ENCODE assay signal across 12 cellular contexts in the genomic region with DNA sequence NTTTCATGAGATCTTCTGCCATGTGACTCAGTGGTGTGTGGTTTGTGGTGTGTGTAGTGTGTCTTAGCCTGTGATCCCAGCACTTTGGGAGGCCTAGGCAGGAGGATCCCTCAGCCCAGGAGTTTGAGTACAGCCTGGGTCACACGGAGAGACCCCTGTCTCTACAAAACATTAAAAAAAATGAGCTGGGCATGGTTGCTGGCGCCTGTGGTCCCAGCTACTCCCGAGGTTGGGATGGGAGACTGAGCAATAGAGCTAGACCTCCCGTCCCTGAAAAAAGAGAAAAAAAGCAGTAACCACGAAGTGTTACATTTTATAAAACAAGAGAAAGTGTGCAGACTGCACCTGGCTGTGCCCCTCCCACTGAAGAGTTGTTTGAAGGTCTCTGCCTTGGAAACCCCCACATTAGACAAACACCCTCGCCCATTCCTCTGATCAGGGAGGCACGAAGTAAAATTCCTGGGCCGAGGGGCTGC. TPM values are rescaled to one million over a fixed set of nuclear protein-coding genes. Genes with fewer than 3 reads are reported as not detected.
DNase-seq lines count a peak whose midpoint lies in the region; ATAC-seq and TF ChIP-seq lines count a peak whose summit lies in the region.
"Had no signal": no experiment of that assay in that cellular context is flagged by ENCODE, and none has a peak within 500 bp of the region (broad histone marks: within the 10 kb centered on the region; RNA-seq: fewer than 3 reads in every experiment).

No MANE protein-coding gene starts in this region.

- no peaks in the 10 kb centered on the region for H3K9me3 Mint-ChIP-seq in CD8-positive, alpha-beta T cell
- H3K9me3 Mint-ChIP-seq in activated naive CD4-positive, alpha-beta T cell treated with anti-CD3 and anti-CD28 coated beads, Interleukin-2, amount 50 U/mL, for 24 hours, result no peaks in the 10 kb centered on the region
- H3K9me3 Mint-ChIP-seq in naive thymus-derived CD4-positive, alpha-beta T cell, result peaks cover 0 to 7% (median 0%) of the 10 kb centered on the region in 11 donors

- no peaks in the 10 kb centered on the region for H3K36me3 ChIP-seq in CD8-positive, alpha-beta T cell (ENCODE audit: insufficient read depth, low read length)
- no peaks in the 10 kb centered on the region for H3K36me3 ChIP-seq in naive thymus-derived CD4-positive, alpha-beta T cell (ENCODE audit: control insufficient read depth in 2 of 3, insufficient read depth in 3 of 3, low read length in 3 of 3)
- no peaks in the 10 kb centered on the region for H3K36me3 ChIP-seq in A673 (ENCODE audit: insufficient read depth, low read length, poor library complexity, severe bottlenecking)
- H3K36me3 ChIP-seq: heart left ventricle had no signal

- DNase-seq in CD8-positive, alpha-beta T cell, result peak in 1 of 7 experiments; percentile 63
- peak; percentile 62 for DNase-seq in Jurkat, Clone E6-1 (ENCODE audit: low read depth, low spot score)
- DNase-seq in naive thymus-derived CD4-positive, alpha-beta T cell, result peak in 4 of 9 donors; percentile 27 to 40 (median 32)
- DNase-seq in LoVo (ENCODE audit: low spot score) (no peak), GDM1 (lab: John Stamatoyannopoulos, UW) (no peak), A673 (ENCODE audit: low spot score) (no peak)
- DNase-seq: activated CD8-positive, alpha-beta memory T cell treated with anti-CD3 and anti-CD28 coated beads, Interleukin-2, amount 50 U/mL, for 48 hours; NCI-H2029 had no signal

- peak overlapping the region; percentile 22 for H3K4me3 Mint-ChIP-seq in CD8-positive, alpha-beta T cell
- H3K4me3 Mint-ChIP-seq in activated naive CD4-positive, alpha-beta T cell treated with anti-CD3 and anti-CD28 coated beads, Interleukin-2, amount 50 U/mL, for 24 hours, result no peak overlapping the region
- H3K4me3 Mint-ChIP-seq in naive thymus-derived CD4-positive, alpha-beta T cell, result peak overlapping the region in 7 of 10 donors; percentile 29 to 48 (median 40)

- no peak overlapping the region for H3K4me3 ChIP-seq in CD8-positive, alpha-beta T cell (ENCODE audit: low read depth, low read length)
- no peak overlapping the region for H3K4me3 ChIP-seq in Jurkat, Clone E6-1 (ENCODE audit: low read length)
- H3K4me3 ChIP-seq in naive thymus-derived CD4-positive, alpha-beta T cell (ENCODE audit: low read length), result no peak overlapping the region
- H3K4me3 ChIP-seq in A673 (ENCODE audit: low read depth, low read length, poor library complexity, severe bottlenecking), result no peak overlapping the region
- H3K4me3 ChIP-seq: dorsolateral prefrontal cortex, heart left ventricle had no signal

- H3K27ac Mint-ChIP-seq in CD8-positive, alpha-beta T cell, result peak overlapping the region; percentile 88
- H3K27ac Mint-ChIP-seq in activated naive CD4-positive, alpha-beta T cell treated with anti-CD3 and anti-CD28 coated beads, Interleukin-2, amount 50 U/mL, for 24 hours, result peak overlapping the region; percentile 86
- H3K27ac Mint-ChIP-seq in naive thymus-derived CD4-positive, alpha-beta T cell, result peak overlapping the region in 8 of 9 donors; percentile 63 to 88 (median 82)

- peak overlapping the region; percentile 4 for H3K27ac ChIP-seq in CD8-positive, alpha-beta T cell (ENCODE audit: low read depth, low read length)
- peak overlapping the region; percentile 14 for H3K27ac ChIP-seq in naive thymus-derived CD4-positive, alpha-beta T cell (ENCODE audit: low read depth, low read length)
- no peak overlapping the region for H3K27ac ChIP-seq in A673 (ENCODE audit: low read depth, low read length, poor library complexity, severe bottlenecking)
- H3K27ac ChIP-seq: dorsolateral prefrontal cortex, heart left ventricle had no signal

- H3K4me1 ChIP-seq in CD8-positive, alpha-beta T cell (ENCODE audit: insufficient read depth, low read length), result peaks cover 26% of the 10 kb centered on the region
- peaks cover 7 to 25% of the 10 kb centered on the region in 2 donors for H3K4me1 ChIP-seq in naive thymus-derived CD4-positive, alpha-beta T cell (ENCODE audit: control insufficient read depth in 2 of 2, insufficient read depth in 2 of 2, low read length in 2 of 2)
- H3K4me1 ChIP-seq in A673 (ENCODE audit: insufficient read depth, low read length, poor library complexity, severe bottlenecking), result peaks cover 3% of the 10 kb centered on the region

- no TSS peak for BruUV-seq in A673 (replicated peaks; lab: Mats Ljungman, UMichigan)

- intact Hi-C loops in CD8-positive, alpha-beta T cell (cut with DNase I, micrococcal nuclease), result no loop called here
- intact Hi-C loops in naive thymus-derived CD4-positive, alpha-beta T cell (cut with micrococcal nuclease), result loop anchor here in 1 of 2 donors (5.0 kb wide), 1 partner anchor 142 kb away; a partner anchor contains a TSS
- intact Hi-C loops in A673 (cut with micrococcal nuclease; ENCODE audit: unreplicated experiment), result no loop called here

- no peaks in the 10 kb centered on the region for H3K36me3 Mint-ChIP-seq in CD8-positive, alpha-beta T cell
- no peaks in the 10 kb centered on the region for H3K36me3 Mint-ChIP-seq in activated naive CD4-positive, alpha-beta T cell treated with anti-CD3 and anti-CD28 coated beads, Interleukin-2, amount 50 U/mL, for 24 hours
- peaks cover 0 to 1% (median 0%) of the 10 kb centered on the region in 5 donors for H3K36me3 Mint-ChIP-seq in naive thymus-derived CD4-positive, alpha-beta T cell

- no peaks in the 10 kb centered on the region for H3K27me3 Mint-ChIP-seq in CD8-positive, alpha-beta T cell (ENCODE audit: low read depth)
- no peaks in the 10 kb centered on the region for H3K27me3 Mint-ChIP-seq in activated naive CD4-positive, alpha-beta T cell treated with anti-CD3 and anti-CD28 coated beads, Interleukin-2, amount 50 U/mL, for 24 hours
- H3K27me3 Mint-ChIP-seq in naive thymus-derived CD4-positive, alpha-beta T cell, result peaks cover 0 to 3% (median 0%) of the 10 kb centered on the region in 5 donors

- peak; percentile 81 for ATAC-seq in CD8-positive, alpha-beta T cell
- ATAC-seq in naive thymus-derived CD4-positive, alpha-beta T cell, result peak; percentile 81
- ATAC-seq: heart left ventricle had no signal

- POLR2A ChIA-PET in CD8-positive, alpha-beta T cell (lab: Charles Lee), result interaction anchor here (1.0 kb wide), 1 partner anchor 21 kb away, joined by 4 read pairs; a partner anchor contains a TSS
- POLR2A ChIA-PET in naive thymus-derived CD4-positive, alpha-beta T cell (lab: Charles Lee), result interaction anchor here (1.4 kb wide), 1 partner anchor 10 kb away, joined by 8 read pairs; no protein-coding TSS in a partner anchor
- POLR2A ChIA-PET in A673 (lab: Charles Lee; ENCODE audit: low non-redundant PET), result no interaction called here

- no peak for TF ChIP-seq CTCF in CD8-positive, alpha-beta T cell (IDR thresholded peaks at IDR 0.05)
- TF ChIP-seq CTCF in A673 (conservative IDR thresholded peaks at IDR 0.05; ENCODE audit: low read depth, low read length), result no peak

- no peaks in the 10 kb centered on the region for H3K27me3 ChIP-seq in CD8-positive, alpha-beta T cell (ENCODE audit: insufficient read depth, low read length)
- H3K27me3 ChIP-seq in naive thymus-derived CD4-positive, alpha-beta T cell (ENCODE audit: control insufficient read depth in 2 of 2, insufficient read depth in 2 of 2, low read length in 2 of 2), result no peaks in the 10 kb centered on the region
- no peaks in the 10 kb centered on the region for H3K27me3 ChIP-seq in A673 (replicated peaks; ENCODE audit: insufficient read depth, low read depth, low read length, poor library complexity)

- CTCF ChIA-PET in CD8-positive, alpha-beta T cell (lab: Charles Lee), result interaction anchor here (1.0 to 2.1 kb wide), 2 partner anchors 10 to 15 kb away, joined by 3 to 10 read pairs; no protein-coding TSS in a partner anchor
- CTCF ChIA-PET in naive thymus-derived CD4-positive, alpha-beta T cell (lab: Charles Lee), result no interaction called here
- CTCF ChIA-PET in A673 (lab: Charles Lee), result interaction anchor here (1.2 kb wide), 1 partner anchor 14 kb away, joined by 3 read pairs; no protein-coding TSS in a partner anchor

- H3K9me3 ChIP-seq in CD8-positive, alpha-beta T cell (ENCODE audit: low read length), result no peaks in the 10 kb centered on the region
- H3K9me3 ChIP-seq in naive thymus-derived CD4-positive, alpha-beta T cell (ENCODE audit: control insufficient read depth in 2 of 3, low read length in 3 of 3), result no peaks in the 10 kb centered on the region
- no peaks in the 10 kb centered on the region for H3K9me3 ChIP-seq in A673 (ENCODE audit: low read depth, low read length, poor library complexity, severe bottlenecking)
- H3K9me3 ChIP-seq: heart left ventricle had no signal

- H3K4me1 Mint-ChIP-seq in CD8-positive, alpha-beta T cell (ENCODE audit: low read depth), result peaks cover 33% of the 10 kb centered on the region
- peaks cover 33% of the 10 kb centered on the region for H3K4me1 Mint-ChIP-seq in activated naive CD4-positive, alpha-beta T cell treated with anti-CD3 and anti-CD28 coated beads, Interleukin-2, amount 50 U/mL, for 24 hours
- H3K4me1 Mint-ChIP-seq in naive thymus-derived CD4-positive, alpha-beta T cell, result peaks cover 19 to 30% (median 23%) of the 10 kb centered on the region in 7 donors

RNA-seq across cellular contexts. Expression of a gene that starts 21.2 kb away (rescaled TPM):
- total RNA-seq in CD8-positive, alpha-beta T cell, result 10 to 100 TPM; 42.2 to 42.7 TPM
- polyA plus RNA-seq in Jurkat, Clone E6-1 (2012; ENCODE audit: insufficient read depth, insufficient read length), result 9.4 TPM
- 10 to 100 TPM; 17.1 to 67.0 (median 31.6) TPM for total RNA-seq in naive thymus-derived CD4-positive, alpha-beta T cell
- polyA plus RNA-seq in naive thymus-derived CD4-positive, alpha-beta T cell, result not detected
- 49.1 and 96.5 TPM in 2 replicates for total RNA-seq in A673 (2021)
- total RNA-seq: HT-29 had no signal
- polyA plus RNA-seq: heart left ventricle had no signal

RNA-seq across cellular contexts. Expression of a gene that starts 49.7 kb away (rescaled TPM):
- total RNA-seq in CD8-positive, alpha-beta T cell, result 10 to 100 TPM; 15.5 to 16.6 TPM
- polyA plus RNA-seq in Jurkat, Clone E6-1 (2012; ENCODE audit: insufficient read depth, insufficient read length), result 58.5 TPM
- 10 to 100 TPM; 16.0 to 42.3 (median 30.9) TPM for total RNA-seq in naive thymus-derived CD4-positive, alpha-beta T cell
- 10 to 100 TPM; 13.8 to 17.5 TPM for polyA plus RNA-seq in naive thymus-derived CD4-positive, alpha-beta T cell
- total RNA-seq in A673 (2021), result 67.7 and 76.4 TPM in 2 replicates
